ENCODE assay signal across 8 cellular contexts in genomic region chr15:51139091-51139490, GRCh38. TPM values are rescaled to one million over a fixed set of nuclear protein-coding genes. Genes with fewer than 3 reads are reported as not detected.
"Had no signal": no experiment of that assay in that cellular context is flagged by ENCODE, and none has a peak within 500 bp of the region (broad histone marks: within the 10 kb centered on the region; RNA-seq: fewer than 3 reads in every experiment).

No MANE protein-coding gene starts in this region.

- DNase-seq: H9, HCEC 1CT, KBM-7 had no signal

- FAIRE-seq: H1, H54, HepG2 had no signal

- H2AFZ ChIP-seq: GM23338 had no signal

- H3K4me3 ChIP-seq: GM23338 had no signal

- H3K4me2 ChIP-seq: GM23338 had no signal

RNA-seq across cellular contexts. Expression of gene TNFAIP8L3, which starts 44.4 kb away (rescaled TPM):
- polyA plus RNA-seq: IgD-negative memory B cell had no signal
